In the genomic region with DNA sequence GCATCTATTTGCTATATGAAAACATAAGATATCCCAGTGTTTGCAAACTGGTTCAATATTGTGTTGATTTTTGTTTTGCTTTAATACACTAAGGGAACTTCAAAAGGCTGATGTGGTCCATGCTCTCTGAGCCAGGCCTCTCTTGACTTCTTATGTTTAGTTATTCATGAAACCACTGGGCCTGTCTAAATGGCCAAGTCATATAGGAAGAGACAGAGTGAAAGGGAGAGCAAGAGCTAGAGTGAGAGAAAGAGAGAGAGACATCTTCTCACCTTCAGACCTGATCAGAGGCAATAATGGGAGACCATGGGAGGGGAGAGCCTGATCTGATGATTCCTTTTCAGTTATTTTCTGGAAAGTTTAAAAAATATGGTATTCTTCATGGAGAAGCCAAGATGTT, we compare ENCODE assay signal across 23 cellular contexts. TPM values are rescaled to one million over a fixed set of nuclear protein-coding genes. Genes with fewer than 3 reads are reported as not detected.
DNase-seq lines count a peak whose midpoint lies in the region; ATAC-seq and TF ChIP-seq lines count a peak whose summit lies in the region.
"Had no signal": no experiment of that assay in that cellular context is flagged by ENCODE, and none has a peak within 500 bp of the region (broad histone marks: within the 10 kb centered on the region; RNA-seq: fewer than 3 reads in every experiment).

No MANE protein-coding gene starts in this region.

- H3K27ac ChIP-seq in CD4-positive, CD25-positive, alpha-beta regulatory T cell (ENCODE audit: insufficient read depth, low read length, poor library complexity, severe bottlenecking), result no peak overlapping the region
- H3K27ac ChIP-seq in neutrophil (peak overlapping the region; percentile 49), caudate nucleus (ENCODE audit: low read depth, low read length) (no peak overlapping the region)
- H3K27ac ChIP-seq: 22Rv1 had no signal

- H3K4me3 ChIP-seq in CD4-positive, CD25-positive, alpha-beta regulatory T cell (ENCODE audit: low read depth, low read length), result no peak overlapping the region
- H3K4me3 ChIP-seq in neutrophil (ENCODE audit: low read depth in 1 of 2, low read length in 1 of 2), result no peak overlapping the region
- H3K4me3 ChIP-seq: hepatocyte had no signal

- peaks cover 33 to 60% (median 44%) of the 10 kb centered on the region in 4 donors for H3K4me1 Mint-ChIP-seq in CD4-positive, CD25-positive, alpha-beta regulatory T cell
- peaks cover 34% of the 10 kb centered on the region for H3K4me1 Mint-ChIP-seq in activated T-helper 17 cell treated with anti-CD3 and anti-CD28 coated beads, Interleukin-2, amount 50 U/mL, for 72 hours
- H3K4me1 Mint-ChIP-seq: neural crest cell had no signal

- peak overlapping the region in 2 of 3 donors; percentile 29 to 31 for H3K27ac Mint-ChIP-seq in CD4-positive, CD25-positive, alpha-beta regulatory T cell
- no peak overlapping the region for H3K27ac Mint-ChIP-seq in activated T-helper 17 cell treated with anti-CD3 and anti-CD28 coated beads, Interleukin-2, amount 50 U/mL, for 72 hours
- H3K27ac Mint-ChIP-seq: activated CD4-positive, alpha-beta T cell treated with anti-CD3 and anti-CD28 coated beads, Interleukin-2, amount 10 ng/mL, durations not matched to agents 7 days and 5 days; activated naive CD4-positive, alpha-beta T cell treated with anti-CD3 and anti-CD28 coated beads, Interleukin-2, amount 10 ng/mL, durations not matched to agents 7 days and 5 days; progenitor cell of endocrine pancreas had no signal

- peaks cover 3 to 9% of the 10 kb centered on the region in 2 experiments for H3K9me3 ChIP-seq in CD4-positive, CD25-positive, alpha-beta regulatory T cell (ENCODE audit: control insufficient read depth in 2 of 2, low read length in 2 of 2)
- peaks cover 7% of the 10 kb centered on the region for H3K9me3 ChIP-seq in neutrophil

- peak overlapping the region in 2 of 4 donors; percentile 8 to 39 for H3K4me3 Mint-ChIP-seq in CD4-positive, CD25-positive, alpha-beta regulatory T cell
- H3K4me3 Mint-ChIP-seq in activated T-helper 17 cell treated with anti-CD3 and anti-CD28 coated beads, Interleukin-2, amount 50 U/mL, for 72 hours, result no peak overlapping the region
- H3K4me3 Mint-ChIP-seq: activated CD4-positive, alpha-beta T cell treated with anti-CD3 and anti-CD28 coated beads, Interleukin-2, amount 10 ng/mL, durations not matched to agents 7 days and 5 days; activated naive CD4-positive, alpha-beta T cell treated with anti-CD3 and anti-CD28 coated beads, Interleukin-2, amount 10 ng/mL, durations not matched to agents 7 days and 5 days; neural crest cell had no signal

- peaks cover 1 to 6% (median 4%) of the 10 kb centered on the region in 7 donors for H3K9me3 Mint-ChIP-seq in CD4-positive, CD25-positive, alpha-beta regulatory T cell
- H3K9me3 Mint-ChIP-seq in activated T-helper 17 cell treated with anti-CD3 and anti-CD28 coated beads, Interleukin-2, amount 50 U/mL, for 72 hours, result no peaks in the 10 kb centered on the region
- H3K9me3 Mint-ChIP-seq: neural crest cell had no signal

- H3K36me3 Mint-ChIP-seq in CD4-positive, CD25-positive, alpha-beta regulatory T cell, result peaks cover 9% of the 10 kb centered on the region
- peaks cover 8% of the 10 kb centered on the region for H3K36me3 Mint-ChIP-seq in activated T-helper 17 cell treated with anti-CD3 and anti-CD28 coated beads, Interleukin-2, amount 50 U/mL, for 72 hours (ENCODE audit: low read depth)

- TF ChIP-seq CTCF in neutrophil (IDR thresholded peaks at IDR 0.05), result no peak

- peak; percentile 27 to 32 for ATAC-seq in activated CD4-positive, CD25-positive, alpha-beta regulatory T cell treated with anti-CD3 and anti-CD28 coated beads, Interleukin-2, amount 50 U/mL, for 24 hours
- ATAC-seq in CD4-positive, CD25-positive, alpha-beta regulatory T cell (ENCODE audit: low read depth in 2 of 2), result no peak
- peak; percentile 79 for ATAC-seq in activated T-helper 17 cell treated with anti-CD3 and anti-CD28 coated beads, Interleukin-2, amount 50 U/mL, for 72 hours (replicated peaks)
- ATAC-seq: left ventricle myocardium superior had no signal

- peaks cover 32% of the 10 kb centered on the region for H3K4me1 ChIP-seq in CD4-positive, CD25-positive, alpha-beta regulatory T cell (ENCODE audit: control insufficient read depth, insufficient read depth, low read length, poor library complexity, severe bottlenecking)
- peaks cover 34 to 35% of the 10 kb centered on the region in 2 experiments for H3K4me1 ChIP-seq in neutrophil (ENCODE audit: control insufficient read depth in 1 of 2, insufficient read depth in 1 of 2, low read depth in 1 of 2, low read length in 1 of 2)

- H3K27me3 Mint-ChIP-seq in CD4-positive, CD25-positive, alpha-beta regulatory T cell, result no peaks in the 10 kb centered on the region
- no peaks in the 10 kb centered on the region for H3K27me3 Mint-ChIP-seq in activated T-helper 17 cell treated with anti-CD3 and anti-CD28 coated beads, Interleukin-2, amount 50 U/mL, for 72 hours
- H3K27me3 Mint-ChIP-seq: activated CD4-positive, alpha-beta T cell treated with anti-CD3 and anti-CD28 coated beads, Interleukin-2, amount 10 ng/mL, durations not matched to agents 7 days and 5 days; activated naive CD4-positive, alpha-beta T cell treated with anti-CD3 and anti-CD28 coated beads, Interleukin-2, amount 10 ng/mL, durations not matched to agents 7 days and 5 days had no signal

- no peak for DNase-seq in activated CD4-positive, CD25-positive, alpha-beta regulatory T cell treated with anti-CD3 and anti-CD28 coated beads, Interleukin-2, amount 50 U/mL, for 72 hours
- DNase-seq in CD4-positive, CD25-positive, alpha-beta regulatory T cell, result no peak
- DNase-seq in caudate nucleus (lab: John Stamatoyannopoulos, UW) (no peak), NCI-H1105 (lab: John Stamatoyannopoulos, UW) (no peak), iPS-NIHi7 (ENCODE audit: extremely low spot score) (no peak)
- DNase-seq: activated CD4-positive, alpha-beta T cell treated with anti-CD3 and anti-CD28 coated beads, Interleukin-2, amount 10 ng/mL, durations not matched to agents 7 days and 5 days; activated naive CD4-positive, alpha-beta T cell treated with anti-CD3 and anti-CD28 coated beads, Interleukin-2, amount 10 ng/mL, durations not matched to agents 7 days and 5 days; DND-41; effector CD4-positive, alpha-beta T cell; erythroblast; foreskin melanocyte; left ventricle myocardium superior; NCI-H1092; NCI-H1930; NCI-H2227 treated with DMSO at 0.1 percent for 48 hours; NCI-H774 had no signal

- no peaks in the 10 kb centered on the region for H3K36me3 ChIP-seq in CD4-positive, CD25-positive, alpha-beta regulatory T cell (ENCODE audit: control insufficient read depth, insufficient read depth, low read length)
- H3K36me3 ChIP-seq in neutrophil, result no peaks in the 10 kb centered on the region

- no peaks in the 10 kb centered on the region for H3K27me3 ChIP-seq in CD4-positive, CD25-positive, alpha-beta regulatory T cell (ENCODE audit: control insufficient read depth, insufficient read depth, low read length)
- H3K27me3 ChIP-seq in neutrophil, result no peaks in the 10 kb centered on the region
- H3K27me3 ChIP-seq: hepatocyte had no signal

RNA-seq across cellular contexts. Expression of gene FAS, which starts 6.1 kb away (rescaled TPM):
- total RNA-seq in CD4-positive, CD25-positive, alpha-beta regulatory T cell, result 169 TPM
- polyA plus RNA-seq in CD4-positive, CD25-positive, alpha-beta regulatory T cell, result 100 to 1,000 TPM in 3 of 4 donors, 10 to 100 TPM in 1; 84.3 to 141 (median 113) TPM
- total RNA-seq in activated T-helper 17 cell treated with anti-CD3 and anti-CD28 coated beads, Interleukin-2, amount 50 U/mL, for 72 hours, result 100 to 1,000 TPM; 105 to 121 TPM

RNA-seq across cellular contexts. Expression of gene ACTA2, which starts 32.0 kb away (rescaled TPM):
- 26.2 TPM for total RNA-seq in CD4-positive, CD25-positive, alpha-beta regulatory T cell
- polyA plus RNA-seq in CD4-positive, CD25-positive, alpha-beta regulatory T cell, result 10 to 100 TPM; 37.0 to 65.9 (median 55.9) TPM
- total RNA-seq in activated T-helper 17 cell treated with anti-CD3 and anti-CD28 coated beads, Interleukin-2, amount 50 U/mL, for 72 hours, result 10 to 100 TPM; 14.6 to 29.6 TPM

Comparison
In these comparisons a context has a peak if more than half of its experiments do, and no peak if none do; other contexts are left out.
1. ATAC-seq: peak in activated CD4-positive, CD25-positive, alpha-beta regulatory T cell treated with anti-CD3 and anti-CD28 coated beads, Interleukin-2, amount 50 U/mL, for 24 hours (2 of 2) and activated T-helper 17 cell treated with anti-CD3 and anti-CD28 coated beads, Interleukin-2, amount 50 U/mL, for 72 hours (single experiment); none in CD4-positive, CD25-positive, alpha-beta regulatory T cell (0 of 2).